Comparison of ENCODE assay signal across 9 cellular contexts in the genomic region with DNA sequence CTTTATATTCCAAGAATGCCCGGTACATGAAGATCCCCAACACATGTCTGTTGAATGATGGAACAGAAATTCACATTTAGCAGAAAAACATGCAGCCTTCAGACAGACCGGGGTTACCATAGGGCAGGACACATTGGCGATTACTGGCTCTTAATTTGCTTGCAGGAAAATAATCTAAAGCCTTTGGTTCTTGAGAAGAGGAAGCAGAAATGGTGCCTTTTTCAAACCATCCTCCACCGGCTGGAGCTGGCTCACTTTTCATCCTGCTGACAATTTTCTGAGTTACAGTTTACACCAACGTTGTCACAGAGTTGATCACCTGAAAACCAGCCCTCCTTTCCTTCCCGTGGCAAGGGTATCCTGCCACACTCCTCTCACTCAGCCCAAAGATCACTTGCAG. TPM values are rescaled to one million over a fixed set of nuclear protein-coding genes. Genes with fewer than 3 reads are reported as not detected.
DNase-seq lines count a peak whose midpoint lies in the region; ATAC-seq lines count a peak whose summit lies in the region.
"Had no signal": no experiment of that assay in that cellular context is flagged by ENCODE, and none has a peak within 500 bp of the region (broad histone marks: within the 10 kb centered on the region; RNA-seq: fewer than 3 reads in every experiment).

No MANE protein-coding gene starts in this region.

- H3K9me3 Mint-ChIP-seq in CD4-positive, alpha-beta memory T cell, result no peaks in the 10 kb centered on the region
- no peaks in the 10 kb centered on the region for H3K9me3 Mint-ChIP-seq in activated T-helper 1 cell treated with anti-CD3 and anti-CD28 coated beads, Interleukin-12 subunit alpha, Interleukin-12 subunit beta, Interleukin-2, Interleukin-4 antibody, amounts not matched to agents 30 ng/mL and 10 ng/mL and 1 ng/mL, durations not matched to agents 14 hours and 24 hours and 36 hours
- peaks cover 0 to under 1% (median 0%) of the 10 kb centered on the region in 11 donors for H3K9me3 Mint-ChIP-seq in naive thymus-derived CD4-positive, alpha-beta T cell

- peak in 1 of 5 donors; percentile 8 for DNase-seq in CD4-positive, alpha-beta memory T cell
- DNase-seq in activated T-helper 1 cell treated with anti-CD3 and anti-CD28 coated beads, Interleukin-12 subunit alpha, Interleukin-12 subunit beta, Interleukin-2, Interleukin-4 antibody, amounts not matched to agents 30 ng/mL and 10 ng/mL and 1 ng/mL, durations not matched to agents 14 hours and 24 hours and 36 hours (ENCODE audit: low spot score), result no peak
- peak in 4 of 9 donors; percentile 2 to 34 (median 10) for DNase-seq in naive thymus-derived CD4-positive, alpha-beta T cell
- DNase-seq in right cardiac atrium (no peak), GDM1 (lab: John Stamatoyannopoulos, UW) (no peak)
- DNase-seq: sigmoid colon had no signal

- no peaks in the 10 kb centered on the region for H3K36me3 ChIP-seq in CD4-positive, alpha-beta memory T cell (ENCODE audit: insufficient read depth, low read length)
- H3K36me3 ChIP-seq in HUES64 (ENCODE audit: insufficient read depth, low read length), result no peaks in the 10 kb centered on the region
- H3K36me3 ChIP-seq in naive thymus-derived CD4-positive, alpha-beta T cell (ENCODE audit: control insufficient read depth in 2 of 3, insufficient read depth in 3 of 3, low read length in 3 of 3), result no peaks in the 10 kb centered on the region
- H3K36me3 ChIP-seq: sigmoid colon had no signal

- H3K4me1 ChIP-seq in CD4-positive, alpha-beta memory T cell (ENCODE audit: insufficient read depth, low read length), result peaks cover 20% of the 10 kb centered on the region
- H3K4me1 ChIP-seq in HUES64 (ENCODE audit: insufficient read depth, low read length) (peaks cover 26% of the 10 kb centered on the region), right cardiac atrium (ENCODE audit: control insufficient read depth, insufficient read depth, low read length) (no peaks in the 10 kb centered on the region)
- H3K4me1 ChIP-seq in naive thymus-derived CD4-positive, alpha-beta T cell (ENCODE audit: control insufficient read depth in 2 of 2, insufficient read depth in 2 of 2, low read length in 2 of 2), result peaks cover 0 to 12% of the 10 kb centered on the region in 2 donors

- no peaks in the 10 kb centered on the region for H3K27me3 Mint-ChIP-seq in CD4-positive, alpha-beta memory T cell
- no peaks in the 10 kb centered on the region for H3K27me3 Mint-ChIP-seq in activated T-helper 1 cell treated with anti-CD3 and anti-CD28 coated beads, Interleukin-12 subunit alpha, Interleukin-12 subunit beta, Interleukin-2, Interleukin-4 antibody, amounts not matched to agents 30 ng/mL and 10 ng/mL and 1 ng/mL, durations not matched to agents 14 hours and 24 hours and 36 hours (ENCODE audit: insufficient read depth)
- peaks cover 0 to 2% (median 0%) of the 10 kb centered on the region in 5 donors for H3K27me3 Mint-ChIP-seq in naive thymus-derived CD4-positive, alpha-beta T cell

- no peak overlapping the region for H3K9ac ChIP-seq in HUES64 (ENCODE audit: low read depth, low read length)

- H3K27ac Mint-ChIP-seq in CD4-positive, alpha-beta memory T cell, result peak overlapping the region; percentile 91 to 97 (median 96)
- H3K27ac Mint-ChIP-seq in activated T-helper 1 cell treated with anti-CD3 and anti-CD28 coated beads, Interleukin-12 subunit alpha, Interleukin-12 subunit beta, Interleukin-2, Interleukin-4 antibody, amounts not matched to agents 30 ng/mL and 10 ng/mL and 1 ng/mL, durations not matched to agents 14 hours and 24 hours and 36 hours, result peak overlapping the region; percentile 82
- peak overlapping the region; percentile 83 to 97 (median 88) for H3K27ac Mint-ChIP-seq in naive thymus-derived CD4-positive, alpha-beta T cell

- POLR2A ChIA-PET in CD4-positive, alpha-beta memory T cell (lab: Charles Lee; ENCODE audit: partially characterized antibody), result interaction anchor here (1.6 to 5.6 kb wide), 8 partner anchors 8 to 525 kb away, joined by 4 to 137 read pairs (median 10); partner anchors contain the start of genes SF3B5 and STX11
- POLR2A ChIA-PET in naive thymus-derived CD4-positive, alpha-beta T cell (lab: Charles Lee), result interaction anchor here (1.8 to 3.5 kb wide), 2 partner anchors 8 to 33 kb away, joined by 17 to 69 read pairs; partner anchors contain the start of gene SF3B5

- no peaks in the 10 kb centered on the region for H3K9me3 ChIP-seq in CD4-positive, alpha-beta memory T cell (ENCODE audit: control insufficient read depth in 1 of 2, low read length in 2 of 2)
- H3K9me3 ChIP-seq in HUES64 (ENCODE audit: insufficient read depth, low read depth, low read length), result no peaks in the 10 kb centered on the region
- no peaks in the 10 kb centered on the region for H3K9me3 ChIP-seq in naive thymus-derived CD4-positive, alpha-beta T cell (ENCODE audit: control insufficient read depth in 2 of 3, low read length in 3 of 3)
- no peaks in the 10 kb centered on the region for H3K9me3 ChIP-seq in right cardiac atrium (ENCODE audit: control insufficient read depth, low read length)
- H3K9me3 ChIP-seq: sigmoid colon had no signal

- no peaks in the 10 kb centered on the region for H3K27me3 ChIP-seq in CD4-positive, alpha-beta memory T cell (ENCODE audit: insufficient read depth, low read length)
- peaks cover 72% of the 10 kb centered on the region for H3K27me3 ChIP-seq in HUES64 (ENCODE audit: insufficient read depth, low read length)
- no peaks in the 10 kb centered on the region for H3K27me3 ChIP-seq in naive thymus-derived CD4-positive, alpha-beta T cell (ENCODE audit: control insufficient read depth in 2 of 2, insufficient read depth in 2 of 2, low read length in 2 of 2)
- no peaks in the 10 kb centered on the region for H3K27me3 ChIP-seq in right cardiac atrium (ENCODE audit: control insufficient read depth, insufficient read depth)

- H3K4me3 Mint-ChIP-seq in CD4-positive, alpha-beta memory T cell, result peak overlapping the region; percentile 90 to 95 (median 93)
- peak overlapping the region; percentile 83 for H3K4me3 Mint-ChIP-seq in activated T-helper 1 cell treated with anti-CD3 and anti-CD28 coated beads, Interleukin-12 subunit alpha, Interleukin-12 subunit beta, Interleukin-2, Interleukin-4 antibody, amounts not matched to agents 30 ng/mL and 10 ng/mL and 1 ng/mL, durations not matched to agents 14 hours and 24 hours and 36 hours
- H3K4me3 Mint-ChIP-seq in naive thymus-derived CD4-positive, alpha-beta T cell, result peak overlapping the region; percentile 87 to 94 (median 91)

- H3K4me1 Mint-ChIP-seq in CD4-positive, alpha-beta memory T cell, result peaks cover 21 to 36% (median 29%) of the 10 kb centered on the region in 4 donors
- H3K4me1 Mint-ChIP-seq in activated T-helper 1 cell treated with anti-CD3 and anti-CD28 coated beads, Interleukin-12 subunit alpha, Interleukin-12 subunit beta, Interleukin-2, Interleukin-4 antibody, amounts not matched to agents 30 ng/mL and 10 ng/mL and 1 ng/mL, durations not matched to agents 14 hours and 24 hours and 36 hours (ENCODE audit: low read depth), result peaks cover 39% of the 10 kb centered on the region
- H3K4me1 Mint-ChIP-seq in naive thymus-derived CD4-positive, alpha-beta T cell, result peaks cover 17 to 44% (median 29%) of the 10 kb centered on the region in 7 donors

- ATAC-seq in naive thymus-derived CD4-positive, alpha-beta T cell, result no peak
- ATAC-seq in HG02610 (IDR thresholded peaks at IDR 0.05; ENCODE audit: unreplicated experiment) (no peak), right cardiac atrium (no peak), GM21423 (IDR thresholded peaks at IDR 0.05; ENCODE audit: unreplicated experiment) (no peak)

- H3K4me3 ChIP-seq in CD4-positive, alpha-beta memory T cell (ENCODE audit: low read length in 2 of 2), result no peak overlapping the region
- H3K4me3 ChIP-seq in HUES64 (ENCODE audit: low read length) (0 out of 2 replicates have a peak overlapping the region, but pooled peaks have one; percentile 51), right cardiac atrium (ENCODE audit: low read length) (no peak overlapping the region)
- peak overlapping the region; percentile 56 for H3K4me3 ChIP-seq in naive thymus-derived CD4-positive, alpha-beta T cell (ENCODE audit: low read length)

- intact Hi-C loops in CD4-positive, alpha-beta memory T cell (cut with micrococcal nuclease), result loop anchor here (1.0 to 10.0 kb wide), 4 partner anchors 7 to 118 kb away; no protein-coding TSS in a partner anchor
- intact Hi-C loops in activated T-helper 1 cell treated with anti-CD3 and anti-CD28 coated beads, Interleukin-12 subunit alpha, Interleukin-12 subunit beta, Interleukin-2, Interleukin-4 antibody, amounts not matched to agents 30 ng/mL and 10 ng/mL and 1 ng/mL, durations not matched to agents 14 hours and 24 hours and 36 hours (cut with micrococcal nuclease), result loop anchor here (1.0 to 5.0 kb wide), 2 partner anchors 26 to 1120 kb away; no protein-coding TSS in a partner anchor
- intact Hi-C loops in naive thymus-derived CD4-positive, alpha-beta T cell (cut with micrococcal nuclease), result loop anchor here (1.0 to 10.0 kb wide), 13 partner anchors 7 to 1915 kb away; partner anchors contain the start of genes HIVEP2 (in 2 of the 2), EPM2A (in 1 of the 2), NMBR (in 1 of the 2) and SF3B5 (in 1 of the 2)
- intact Hi-C loops in right cardiac atrium (cut with DNase I), result no loop called here

- peak overlapping the region; percentile 88 for H3K27ac ChIP-seq in CD4-positive, alpha-beta memory T cell (ENCODE audit: low read depth, low read length)
- H3K27ac ChIP-seq in HUES64 (ENCODE audit: low read depth, low read length), result no peak overlapping the region
- peak overlapping the region; percentile 85 for H3K27ac ChIP-seq in naive thymus-derived CD4-positive, alpha-beta T cell (ENCODE audit: low read depth, low read length)
- H3K27ac ChIP-seq in right cardiac atrium (ENCODE audit: low read length), result no peak overlapping the region

- H3K36me3 Mint-ChIP-seq in CD4-positive, alpha-beta memory T cell, result peaks cover 0 to 5% of the 10 kb centered on the region in 2 donors
- H3K36me3 Mint-ChIP-seq in activated T-helper 1 cell treated with anti-CD3 and anti-CD28 coated beads, Interleukin-12 subunit alpha, Interleukin-12 subunit beta, Interleukin-2, Interleukin-4 antibody, amounts not matched to agents 30 ng/mL and 10 ng/mL and 1 ng/mL, durations not matched to agents 14 hours and 24 hours and 36 hours (ENCODE audit: low read depth), result peaks cover 1% of the 10 kb centered on the region
- peaks cover 0 to 4% (median 0%) of the 10 kb centered on the region in 5 donors for H3K36me3 Mint-ChIP-seq in naive thymus-derived CD4-positive, alpha-beta T cell

- WGBS in HUES64, result 48% methylated on average over 6 of the region's 6 CpGs
- 25% methylated on average over 6 of the region's 6 CpGs for WGBS in right cardiac atrium

- CTCF ChIA-PET in CD4-positive, alpha-beta memory T cell (lab: Charles Lee; ENCODE audit: partially characterized antibody), result interaction anchor here (1.9 kb wide), 1 partner anchor 28 kb away, joined by 4 read pairs; no protein-coding TSS in a partner anchor
- CTCF ChIA-PET in naive thymus-derived CD4-positive, alpha-beta T cell (lab: Charles Lee), result no interaction called here

RNA-seq across cellular contexts. Expression of gene SF3B5, which starts 32.6 kb away (rescaled TPM):
- total RNA-seq in CD4-positive, alpha-beta memory T cell, result 10 to 100 TPM; 87.2 to 91.7 TPM
- 100 to 1,000 TPM; 339 to 379 TPM for polyA plus RNA-seq in CD4-positive, alpha-beta memory T cell
- polyA plus RNA-seq in HUES64 (2013, experiment 1 of 2), result 170 TPM
- 180 TPM for polyA plus RNA-seq in HUES64 (2013, experiment 2 of 2)
- 204 and 232 TPM in 2 replicates for total RNA-seq in activated T-helper 1 cell treated with anti-CD3 and anti-CD28 coated beads, Interleukin-12 subunit alpha, Interleukin-12 subunit beta, Interleukin-2, Interleukin-4 antibody, amounts not matched to agents 30 ng/mL and 10 ng/mL and 1 ng/mL, durations not matched to agents 14 hours and 24 hours and 36 hours
- total RNA-seq in naive thymus-derived CD4-positive, alpha-beta T cell, result 100 to 1,000 TPM in 3 of 5 experiments, 10 to 100 TPM in 2; 89.2 to 155 (median 122) TPM
- 100 to 1,000 TPM; 346 to 444 TPM for polyA plus RNA-seq in naive thymus-derived CD4-positive, alpha-beta T cell
- total RNA-seq in right cardiac atrium, result 100 to 1,000 TPM; 108 to 134 (median 119) TPM
- 173 TPM for polyA plus RNA-seq in right cardiac atrium

RNA-seq across cellular contexts. Expression of gene PLAGL1, which starts 54.7 kb away (rescaled TPM):
- 1 to 10 TPM; 4.1 to 4.7 TPM for total RNA-seq in CD4-positive, alpha-beta memory T cell
- polyA plus RNA-seq in CD4-positive, alpha-beta memory T cell, result 1 to 10 TPM in 1 of 2 donors, under 1 TPM in 1; 0.89 to 1.2 TPM
- polyA plus RNA-seq in HUES64 (2013, experiment 1 of 2), result 14.2 TPM
- 11.6 TPM for polyA plus RNA-seq in HUES64 (2013, experiment 2 of 2)
- total RNA-seq in activated T-helper 1 cell treated with anti-CD3 and anti-CD28 coated beads, Interleukin-12 subunit alpha, Interleukin-12 subunit beta, Interleukin-2, Interleukin-4 antibody, amounts not matched to agents 30 ng/mL and 10 ng/mL and 1 ng/mL, durations not matched to agents 14 hours and 24 hours and 36 hours, result 13.6 and 14.5 TPM in 2 replicates
- 10 to 100 TPM in 1 of 5 experiments, 1 to 10 TPM in 4; 4.0 to 11.2 (median 4.5) TPM for total RNA-seq in naive thymus-derived CD4-positive, alpha-beta T cell
- polyA plus RNA-seq in naive thymus-derived CD4-positive, alpha-beta T cell, result 1 to 10 TPM in 1 of 2 donors, under 1 TPM in 1; 0.94 to 2.0 TPM
- total RNA-seq in right cardiac atrium, result 10 to 100 TPM; 13.7 to 16.3 (median 15.3) TPM
- polyA plus RNA-seq in right cardiac atrium, result 10.5 TPM

Comparison
In these comparisons a context has a peak if more than half of its experiments do, and no peak if none do; other contexts are left out.
1. H3K27ac ChIP-seq: peak in CD4-positive, alpha-beta memory T cell (single experiment) and naive thymus-derived CD4-positive, alpha-beta T cell (single experiment); none in HUES64 (single experiment) and right cardiac atrium (single experiment).
2. H3K4me3 ChIP-seq: peak in HUES64 (single experiment) and naive thymus-derived CD4-positive, alpha-beta T cell (single experiment); none in CD4-positive, alpha-beta memory T cell (0 of 2) and right cardiac atrium (single experiment).
3. intact Hi-C loops: an anchor here in CD4-positive, alpha-beta memory T cell (1.0 to 10.0 kb wide), activated T-helper 1 cell treated with anti-CD3 and anti-CD28 coated beads, Interleukin-12 subunit alpha, Interleukin-12 subunit beta, Interleukin-2, Interleukin-4 antibody, amounts not matched to agents 30 ng/mL and 10 ng/mL and 1 ng/mL, durations not matched to agents 14 hours and 24 hours and 36 hours (1.0 to 5.0 kb wide) and naive thymus-derived CD4-positive, alpha-beta T cell (1.0 to 10.0 kb wide); none called in right cardiac atrium.
4. Peak in every context shown above with its lines, with median percentiles within 50 percentile points of each other: H3K27ac Mint-ChIP-seq and H3K4me3 Mint-ChIP-seq.